Comparison of ENCODE assay signal across 10 cellular contexts in genomic region chr2:8472545-8473361, GRCh38.
DNase-seq lines count a peak whose midpoint lies in the region; ATAC-seq and TF ChIP-seq lines count a peak whose summit lies in the region.
"Had no signal": no experiment of that assay in that cellular context is flagged by ENCODE, and none has a peak within 500 bp of the region (broad histone marks: within the 10 kb centered on the region; RNA-seq: fewer than 3 reads in every experiment).

No MANE protein-coding gene starts in this region.

- peaks cover 0 to 22% of the 10 kb centered on the region in 2 donors for H3K4me1 ChIP-seq in adrenal gland (replicated peaks in 1 of 2)

- H3K36me3 ChIP-seq in adrenal gland (replicated peaks in 1 of 2) = no peaks in the 10 kb centered on the region

- TF ChIP-seq CTCF in Calu3 (IDR thresholded peaks at IDR 0.05; ENCODE audit: unreplicated experiment) (no peak), adrenal gland (IDR thresholded peaks at IDR 0.05) (no peak)

- no peak for TF ChIP-seq POLR2A in adrenal gland (IDR thresholded peaks at IDR 0.05)

- H3K27ac ChIP-seq in adrenal gland = no peak overlapping the region

- CTCF ChIA-PET in Calu3 (lab: Charles Lee) = interaction anchor here (0.9 kb wide), 1 partner anchor 20 kb away, joined by 3 read pairs; no protein-coding TSS in a partner anchor

- no peak overlapping the region for H3K4me3 ChIP-seq in adrenal gland

- H3K4me3 Mint-ChIP-seq in Calu3 (ENCODE audit: low read depth, unreplicated experiment) = no peak overlapping the region
- H3K4me3 Mint-ChIP-seq: neural crest cell had no signal

- H3K36me3 Mint-ChIP-seq in Calu3 (ENCODE audit: insufficient read depth, unreplicated experiment) = peaks cover 35% of the 10 kb centered on the region

- H3K27me3 Mint-ChIP-seq in Calu3 (ENCODE audit: unreplicated experiment) = no peaks in the 10 kb centered on the region

- intact Hi-C loops in Calu3 (cut with micrococcal nuclease; ENCODE audit: unreplicated experiment) (loop anchor here (10.0 kb wide), 1 partner anchor 368 kb away; no protein-coding TSS in a partner anchor), adrenal gland (cut with DNase I) (no loop called here)

- WGBS in adrenal gland, 4 donors = 38 to 50% (median 45%) methylated on average over 7 of the region's 7 CpGs

- DNase-seq in Calu3 (no peak), adrenal gland (peak in 4 of 7 donors; percentile 40 to 72 (median 63)), DMS153 treated with DMSO at 0.1 percent for 48 hours (lab: John Stamatoyannopoulos, UW; ENCODE audit: unreplicated experiment) (no peak), NCI-H69 (lab: John Stamatoyannopoulos, UW) (no peak), hepatic stellate cell (ENCODE audit: low spot score) (no peak), cerebellar nuclear complex (lab: John Stamatoyannopoulos, UW) (no peak)
- DNase-seq: activated CD8-positive, alpha-beta memory T cell treated with anti-CD3 and anti-CD28 coated beads, Interleukin-2, amount 50 U/mL, for 48 hours had no signal

- no peaks in the 10 kb centered on the region for H3K9me3 Mint-ChIP-seq in Calu3 (ENCODE audit: low read depth, unreplicated experiment)

- H3K9me3 ChIP-seq in adrenal gland (replicated peaks in 1 of 3) = no peaks in the 10 kb centered on the region

- peak overlapping the region; percentile 48 for H3K27ac Mint-ChIP-seq in Calu3 (ENCODE audit: unreplicated experiment)

- no TSS peak for BruUV-seq in Calu3 (replicated peaks; lab: Mats Ljungman, UMichigan)

- no peaks in the 10 kb centered on the region for H3K27me3 ChIP-seq in adrenal gland

- H3K4me1 Mint-ChIP-seq in Calu3 (ENCODE audit: low read depth, unreplicated experiment) = peaks cover 91% of the 10 kb centered on the region

- ATAC-seq in GM21381 (IDR thresholded peaks at IDR 0.05; ENCODE audit: unreplicated experiment) (peak; percentile 44), HG03558 (IDR thresholded peaks at IDR 0.05; ENCODE audit: extremely low read depth, unreplicated experiment) (peak; percentile 46)

Comparison
In these comparisons a context has a peak if more than half of its experiments do, and no peak if none do; other contexts are left out.
1. DNase-seq: peak in adrenal gland (4 of 7); none in Calu3 (single experiment), DMS153 treated with DMSO at 0.1 percent for 48 hours (single experiment), NCI-H69 (single experiment), hepatic stellate cell (single experiment) and cerebellar nuclear complex (0 of 2).